ENCODE assay signal across 1 cellular context in genomic region chr1:110962892-110963665, GRCh38.
TF ChIP-seq lines count a peak whose summit lies in the region.

No MANE protein-coding gene starts in this region.

TF ChIP-seq in K562, 482 proteins besides CTCF, POLR2A, EP300 and RAD21 (continued from another document and continues in another):
- peak; percentile 68; the same call in 1 of the 2 replicates for TF ChIP-seq CUX1 (CRISPR knock-in tag; IDR thresholded peaks at IDR 0.05)
- peak; percentile 21; the same call in 1 of the 2 replicates for TF ChIP-seq CREB1 (IDR thresholded peaks at IDR 0.05)
- TF ChIP-seq CREB1 (CRISPR knock-in tag; IDR thresholded peaks at IDR 0.05): no peak
- TF ChIP-seq NFRKB (IDR thresholded peaks at IDR 0.05; ENCODE audit: low read depth): peak; percentile 95; the same call in 1 of the 2 replicates
- TF ChIP-seq MAFK (IDR thresholded peaks at IDR 0.05; ENCODE audit: low read length): peak; percentile 30; the same call in 1 of the 2 replicates
- no peak for TF ChIP-seq ZNF280A (IDR thresholded peaks at IDR 0.05; ENCODE audit: low read depth, partially characterized antibody)
- TF ChIP-seq RBM34 (IDR thresholded peaks at IDR 0.05; ENCODE audit: borderline replicate concordance, insufficient read depth, low read length): no peak
- 0 out of 2 replicates have a peak, but pooled peaks have one; percentile 12 for TF ChIP-seq VEZF1 (CRISPR knock-in tag; IDR thresholded peaks at IDR 0.05)
- TF ChIP-seq TFAM (CRISPR knock-in tag; conservative IDR thresholded peaks at IDR 0.05): no peak
- TF ChIP-seq EHMT2 (IDR thresholded peaks at IDR 0.05): peak; percentile 74; the same call in 1 of the 2 replicates
- no peak for TF ChIP-seq MECOM (CRISPR knock-in tag; IDR thresholded peaks at IDR 0.05)
- TF ChIP-seq E2F3 (CRISPR knock-in tag; IDR thresholded peaks at IDR 0.05): 0 out of 2 replicates have a peak, but pooled peaks have one; percentile 41
- no peak for TF ChIP-seq ZFP91 (CRISPR knock-in tag; IDR thresholded peaks at IDR 0.05)
- no peak for TF ChIP-seq SIN3B (IDR thresholded peaks at IDR 0.05; ENCODE audit: low read depth)
- 0 out of 2 replicates have a peak, but pooled peaks have one; percentile 6 for TF ChIP-seq PYGO2 (tag; IDR thresholded peaks at IDR 0.05)
- peak; percentile 51 for TF ChIP-seq MAFF (IDR thresholded peaks at IDR 0.05; ENCODE audit: low read length)
- TF ChIP-seq SIN3A (IDR thresholded peaks at IDR 0.05; ENCODE audit: borderline replicate concordance in 2 of 2, control insufficient read depth in 1 of 2, low read depth in 2 of 2, low read length in 2 of 2): peak in 1 of 2 experiments; percentile 12; a peak in 1 of 4 replicates
- 0 out of 2 replicates have a peak, but pooled peaks have one; percentile 36 for TF ChIP-seq BHLHE40 (IDR thresholded peaks at IDR 0.05; ENCODE audit: low read length)
- peak; percentile 76 to 84; a peak in 2 of 4 replicates for TF ChIP-seq UBTF (IDR thresholded peaks at IDR 0.05; ENCODE audit: borderline replicate concordance in 1 of 2, low read depth in 2 of 2, low read length in 2 of 2)
- TF ChIP-seq GMEB1 (CRISPR knock-in tag; IDR thresholded peaks at IDR 0.05): peak; percentile 67
- TF ChIP-seq HDAC1 (IDR thresholded peaks at IDR 0.05): peak in 1 of 2 experiments; percentile 49; a peak in 1 of 4 replicates
- 0 out of 2 replicates have a peak, but pooled peaks have one; percentile 38 for TF ChIP-seq ZNF311 (CRISPR knock-in tag; IDR thresholded peaks at IDR 0.05)
- TF ChIP-seq CC2D1A (IDR thresholded peaks at IDR 0.05): peak; percentile 67; the same call in 1 of the 2 replicates
- TF ChIP-seq CBFB (CRISPR knock-in tag; IDR thresholded peaks at IDR 0.05): no peak
- TF ChIP-seq NCOA4 (IDR thresholded peaks at IDR 0.05; ENCODE audit: partially characterized antibody): peak; percentile 39
- TF ChIP-seq SIX5 (IDR thresholded peaks at IDR 0.05; ENCODE audit: borderline replicate concordance in 1 of 2, insufficient read depth in 1 of 2, low read depth in 1 of 2, low read length in 2 of 2): no peak
- peak; percentile 68 for TF ChIP-seq E2F1 (CRISPR knock-in tag; IDR thresholded peaks at IDR 0.05)
- TF ChIP-seq ZBTB5 (IDR thresholded peaks at IDR 0.05): peak; percentile 78
- TF ChIP-seq ZBTB26 (CRISPR knock-in tag; IDR thresholded peaks at IDR 0.05): peak; percentile 47; the same call in 1 of the 2 replicates
- no peak for TF ChIP-seq TCF7L2 (IDR thresholded peaks at IDR 0.05; ENCODE audit: low read depth, low read length)
- no peak; the same call in 1 of the 2 replicates for TF ChIP-seq RAD51 (IDR thresholded peaks at IDR 0.05; ENCODE audit: borderline replicate concordance, low read depth)
- TF ChIP-seq CHAMP1 (IDR thresholded peaks at IDR 0.05): 0 out of 2 replicates have a peak, but pooled peaks have one; percentile 7
- TF ChIP-seq NR4A1 (CRISPR knock-in tag; IDR thresholded peaks at IDR 0.05): 0 out of 2 replicates have a peak, but pooled peaks have one; percentile 51
- TF ChIP-seq NR4A1 (tag; IDR thresholded peaks at IDR 0.05): peak; percentile 79; the same call in 1 of the 2 replicates
- peak; percentile 56; the same call in 1 of the 2 replicates for TF ChIP-seq C11orf30 (IDR thresholded peaks at IDR 0.05; ENCODE audit: low read depth)
- TF ChIP-seq ARHGAP35 (IDR thresholded peaks at IDR 0.05; ENCODE audit: partially characterized antibody): peak; percentile 19
- TF ChIP-seq SNRNP70 (optimal IDR thresholded peaks at IDR 0.05; ENCODE audit: low read depth, low read length): peak; percentile 56
